ENCODE assay signal across 1 cellular context in the genomic region with DNA sequence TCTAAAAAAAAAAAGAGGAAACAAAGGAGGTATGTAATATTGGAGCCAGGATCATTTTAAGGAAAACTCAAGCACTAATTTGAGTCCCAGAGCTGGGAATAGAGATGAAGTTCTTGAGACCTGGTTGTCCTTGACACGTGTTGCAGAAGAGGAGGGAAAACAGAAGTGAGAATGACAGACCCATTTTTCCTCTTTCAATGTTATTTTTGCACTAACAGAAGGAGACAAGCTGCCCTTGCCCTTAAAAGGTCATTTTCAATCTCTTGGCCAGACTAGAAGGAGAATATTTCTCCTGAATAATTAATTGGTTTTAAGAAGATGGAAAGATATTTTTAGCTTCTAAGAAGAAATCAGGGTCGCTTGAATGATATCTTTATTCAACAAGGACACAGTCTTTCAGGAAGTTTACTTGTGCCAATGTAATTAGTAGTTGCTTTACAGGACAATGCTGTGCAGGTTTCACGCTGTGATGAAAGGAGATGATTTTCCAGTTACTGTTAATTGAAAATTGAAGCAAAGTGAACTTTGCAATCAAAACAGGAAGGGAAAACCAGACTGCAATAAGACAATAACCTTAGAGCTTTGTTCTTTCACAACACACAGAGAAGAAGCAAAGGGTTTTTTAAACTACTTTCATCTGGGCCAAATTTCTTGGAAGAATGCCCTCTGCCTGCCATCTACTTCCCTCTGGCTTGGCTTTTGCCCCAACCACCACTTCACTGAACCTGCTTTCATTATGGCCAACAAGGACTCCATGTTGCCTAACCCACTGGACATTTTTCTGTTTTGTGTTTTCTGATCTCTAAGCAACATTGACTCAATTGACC.
TF ChIP-seq lines count a peak whose summit lies in the region.

No MANE protein-coding gene starts in this region.

TF ChIP-seq in WTC11, 78 proteins besides CTCF, POLR2A, EP300 and RAD21 (continued from another document):
- TF ChIP-seq, protein P1, sequence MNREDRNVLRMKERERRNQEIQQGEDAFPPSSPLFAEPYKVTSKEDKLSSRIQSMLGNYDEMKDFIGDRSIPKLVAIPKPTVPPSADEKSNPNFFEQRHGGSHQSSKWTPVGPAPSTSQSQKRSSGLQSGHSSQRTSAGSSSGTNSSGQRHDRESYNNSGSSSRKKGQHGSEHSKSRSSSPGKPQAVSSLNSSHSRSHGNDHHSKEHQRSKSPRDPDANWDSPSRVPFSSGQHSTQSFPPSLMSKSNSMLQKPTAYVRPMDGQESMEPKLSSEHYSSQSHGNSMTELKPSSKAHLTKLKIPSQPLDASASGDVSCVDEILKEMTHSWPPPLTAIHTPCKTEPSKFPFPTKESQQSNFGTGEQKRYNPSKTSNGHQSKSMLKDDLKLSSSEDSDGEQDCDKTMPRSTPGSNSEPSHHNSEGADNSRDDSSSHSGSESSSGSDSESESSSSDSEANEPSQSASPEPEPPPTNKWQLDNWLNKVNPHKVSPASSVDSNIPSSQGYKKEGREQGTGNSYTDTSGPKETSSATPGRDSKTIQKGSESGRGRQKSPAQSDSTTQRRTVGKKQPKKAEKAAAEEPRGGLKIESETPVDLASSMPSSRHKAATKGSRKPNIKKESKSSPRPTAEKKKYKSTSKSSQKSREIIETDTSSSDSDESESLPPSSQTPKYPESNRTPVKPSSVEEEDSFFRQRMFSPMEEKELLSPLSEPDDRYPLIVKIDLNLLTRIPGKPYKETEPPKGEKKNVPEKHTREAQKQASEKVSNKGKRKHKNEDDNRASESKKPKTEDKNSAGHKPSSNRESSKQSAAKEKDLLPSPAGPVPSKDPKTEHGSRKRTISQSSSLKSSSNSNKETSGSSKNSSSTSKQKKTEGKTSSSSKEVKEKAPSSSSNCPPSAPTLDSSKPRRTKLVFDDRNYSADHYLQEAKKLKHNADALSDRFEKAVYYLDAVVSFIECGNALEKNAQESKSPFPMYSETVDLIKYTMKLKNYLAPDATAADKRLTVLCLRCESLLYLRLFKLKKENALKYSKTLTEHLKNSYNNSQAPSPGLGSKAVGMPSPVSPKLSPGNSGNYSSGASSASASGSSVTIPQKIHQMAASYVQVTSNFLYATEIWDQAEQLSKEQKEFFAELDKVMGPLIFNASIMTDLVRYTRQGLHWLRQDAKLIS (CRISPR knock-in tag; IDR thresholded peaks at IDR 0.05; ENCODE audit: borderline replicate concordance) = no peak
